ENCODE assay signal across 22 cellular contexts in the genomic region with DNA sequence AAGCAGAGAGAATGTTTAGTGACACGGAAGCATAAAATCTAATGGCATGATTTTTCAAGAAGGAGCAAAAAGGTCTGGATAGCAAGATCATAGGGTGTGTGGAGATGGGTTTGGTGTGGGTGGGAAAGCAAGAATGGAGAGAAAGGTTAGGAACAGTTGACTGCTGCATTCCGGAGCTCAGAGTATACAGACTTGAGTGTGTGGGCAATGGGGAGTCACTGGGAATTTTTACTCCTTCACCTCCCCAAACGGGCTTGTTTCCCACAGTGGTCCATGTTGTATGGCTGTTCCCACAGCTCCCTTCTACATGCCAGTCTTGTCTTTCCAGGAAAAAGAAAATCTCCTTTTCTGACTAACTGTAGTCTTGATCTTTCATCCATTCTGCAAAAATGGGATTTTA.
DNase-seq lines count a peak whose midpoint lies in the region; ATAC-seq, FAIRE-seq and TF ChIP-seq lines count a peak whose summit lies in the region.
"Had no signal": no experiment of that assay in that cellular context is flagged by ENCODE, and none has a peak within 500 bp of the region (broad histone marks: within the 10 kb centered on the region; RNA-seq: fewer than 3 reads in every experiment).

No MANE protein-coding gene starts in this region.

- H3K27me3 ChIP-seq in HepG2 (ENCODE audit: control insufficient read depth in 1 of 2, insufficient read depth in 2 of 2, low read length in 2 of 2) (no peaks in the 10 kb centered on the region), right lobe of liver (no peaks in the 10 kb centered on the region), SK-N-SH (ENCODE audit: insufficient read depth) (no peaks in the 10 kb centered on the region), esophagus muscularis mucosa (no peaks in the 10 kb centered on the region), thyroid gland (no peaks in the 10 kb centered on the region), suprapubic skin (no peaks in the 10 kb centered on the region)
- H3K27me3 ChIP-seq: stomach had no signal

- no peak for FAIRE-seq in HepG2 (lab: Jason Lieb, UNC)

- in situ Hi-C loops in HepG2 (cut with HindIII; ENCODE audit: extremely low pct_ligation_motif_present, low pct_unique_long_range_greater_than_20kb): no loop called here

- H3K9me3 ChIP-seq in HepG2 (ENCODE audit: low read length) (no peaks in the 10 kb centered on the region), right lobe of liver (no peaks in the 10 kb centered on the region), SK-N-SH (no peaks in the 10 kb centered on the region), esophagus muscularis mucosa (no peaks in the 10 kb centered on the region), thyroid gland (no peaks in the 10 kb centered on the region), suprapubic skin (no peaks in the 10 kb centered on the region)
- H3K9me3 ChIP-seq: stomach had no signal

- intact Hi-C loops in HepG2 (cut with micrococcal nuclease; ENCODE audit: unreplicated experiment) (no loop called here), right lobe of liver (cut with DNase I) (no loop called here), esophagus muscularis mucosa (cut with DNase I) (no loop called here), thyroid gland (cut with DNase I) (no loop called here)

- no peak overlapping the region for H3K4me2 ChIP-seq in HepG2 (ENCODE audit: low read depth, low read length)
- H3K4me2 ChIP-seq in SK-N-SH: no peak overlapping the region

- BruUV-seq in HepG2 (replicated peaks; lab: Mats Ljungman, UMichigan): no TSS peak

- DNase-seq in HepG2 (ENCODE audit: low spot score): no peak
- DNase-seq in right lobe of liver: no peak
- no peak for DNase-seq in SK-N-SH
- no peak for DNase-seq in esophagus muscularis mucosa (ENCODE audit: extremely low spot score)
- DNase-seq in thyroid gland: no peak
- DNase-seq in suprapubic skin (ENCODE audit: low spot score in 2 of 2): no peak
- no peak for DNase-seq in islet precursor cell
- DNase-seq: activated CD4-positive, alpha-beta memory T cell treated with anti-CD3 and anti-CD28 coated beads, Interleukin-2, amount 10 ng/mL, durations not matched to agents 7 days and 5 days; activated naive CD4-positive, alpha-beta T cell treated with anti-CD3 and anti-CD28 coated beads, Interleukin-2, amount 10 ng/mL, durations not matched to agents 7 days and 5 days; activated T-cell treated with anti-CD3 and anti-CD28 coated beads, Interleukin-2, amount 50 U/mL, for 4 hours; effector CD4-positive, alpha-beta T cell; erythroblast; foreskin fibroblast; naive thymus-derived CD8-positive, alpha-beta T cell; NCI-H1105; NCI-H2029; NCI-H226; NCI-H748 treated with DMSO at 0.1 percent for 48 hours; stomach had no signal

- WGBS in HepG2 (ENCODE audit: low lambda C conversion rate): 95% methylated on average over 3 of the region's 3 CpGs
- WGBS in right lobe of liver (ENCODE audit: insufficient coverage, low coverage, low lambda C conversion rate, missing lambda C conversion rate): 80% methylated on average over 2 of the region's 3 CpGs
- 96% methylated on average over 3 of the region's 3 CpGs for WGBS in SK-N-SH (ENCODE audit: low lambda C conversion rate)
- WGBS in esophagus muscularis mucosa: 64% methylated on average over 3 of the region's 3 CpGs
- 55 to 56% methylated on average over 3 of the region's 3 CpGs for WGBS in thyroid gland, 2 donors
- WGBS in suprapubic skin: 86% methylated on average over 3 of the region's 3 CpGs

- TF ChIP-seq EP300 in HepG2 (IDR thresholded peaks at IDR 0.05; ENCODE audit: low read depth in 2 of 2, low read length in 2 of 2) (no peak), HepG2 (CRISPR knock-in tag; IDR thresholded peaks at IDR 0.05; ENCODE audit: borderline replicate concordance) (no peak), SK-N-SH (IDR thresholded peaks at IDR 0.05; ENCODE audit: borderline replicate concordance in 1 of 2, low read depth in 1 of 2, low read length in 1 of 2) (no peak), esophagus muscularis mucosa (IDR thresholded peaks at IDR 0.05) (no peak), suprapubic skin (IDR thresholded peaks at IDR 0.05) (no peak)

- H3K36me3 ChIP-seq in HepG2 (replicated peaks in 1 of 2; ENCODE audit: control insufficient read depth in 1 of 2, insufficient read depth in 2 of 2, low read length in 2 of 2) (peaks cover 11 to 39% of the 10 kb centered on the region in 2 experiments), right lobe of liver (no peaks in the 10 kb centered on the region), SK-N-SH (replicated peaks in 1 of 2; ENCODE audit: control insufficient read depth in 1 of 2, insufficient read depth in 2 of 2, low read length in 1 of 2) (peaks cover 26 to 59% of the 10 kb centered on the region in 2 experiments), esophagus muscularis mucosa (no peaks in the 10 kb centered on the region), thyroid gland (no peaks in the 10 kb centered on the region), suprapubic skin (no peaks in the 10 kb centered on the region)
- H3K36me3 ChIP-seq: stomach had no signal

- H3F3A ChIP-seq in SK-N-SH (replicated peaks; ENCODE audit: insufficient read depth): peaks cover 3% of the 10 kb centered on the region

- ATAC-seq in HepG2: no peak; the same call in 2 of the 3 replicates
- no peak for ATAC-seq in right lobe of liver
- no peak for ATAC-seq in HG02571 (IDR thresholded peaks at IDR 0.05; ENCODE audit: unreplicated experiment)
- ATAC-seq: activated T-cell treated with anti-CD3 and anti-CD28 coated beads, Interleukin-2, amount 50 U/mL, for 4 hours; naive thymus-derived CD8-positive, alpha-beta T cell; sciatic nerve had no signal

- peak overlapping the region; percentile 30 for H3K27ac ChIP-seq in HepG2 (ENCODE audit: extremely low read length, insufficient read depth, low read length)
- H3K27ac ChIP-seq in right lobe of liver: no peak overlapping the region
- H3K27ac ChIP-seq in SK-N-SH (ENCODE audit: low read depth in 2 of 2, low read length in 1 of 2): peak overlapping the region; percentile 5 to 10; a peak in 3 of 4 replicates
- H3K27ac ChIP-seq in esophagus muscularis mucosa (replicated peaks in 1 of 4): peak overlapping the region; percentile 22 to 88 (median 44)
- peak overlapping the region in 2 of 3 donors; percentile 63 to 89 for H3K27ac ChIP-seq in thyroid gland
- no peak overlapping the region for H3K27ac ChIP-seq in suprapubic skin
- H3K27ac ChIP-seq: RWPE1 had no signal

- H3K4me3 ChIP-seq in HepG2 (replicated peaks in 1 of 3; ENCODE audit: insufficient read depth in 1 of 3, low read depth in 2 of 3, low read length in 3 of 3): no peak overlapping the region
- H3K4me3 ChIP-seq in right lobe of liver: no peak overlapping the region
- no peak overlapping the region for H3K4me3 ChIP-seq in SK-N-SH (ENCODE audit: low read depth in 2 of 2, low read length in 1 of 2)
- H3K4me3 ChIP-seq in esophagus muscularis mucosa: no peak overlapping the region
- H3K4me3 ChIP-seq in thyroid gland (replicated peaks in 1 of 3): no peak overlapping the region
- no peak overlapping the region for H3K4me3 ChIP-seq in suprapubic skin
- H3K4me3 ChIP-seq: stomach had no signal

- H3K4me1 ChIP-seq in HepG2 (ENCODE audit: insufficient read depth, low read length): peaks cover 27% of the 10 kb centered on the region
- H3K4me1 ChIP-seq in right lobe of liver: peaks cover 0 to 5% (median 0%) of the 10 kb centered on the region in 4 donors
- peaks cover 3 to 7% of the 10 kb centered on the region in 2 experiments; a peak in 2 of 4 replicates for H3K4me1 ChIP-seq in SK-N-SH (ENCODE audit: control insufficient read depth in 1 of 2, insufficient read depth in 2 of 2, low read depth in 1 of 2, low read length in 1 of 2)
- peaks cover 14 to 48% (median 42%) of the 10 kb centered on the region in 4 donors for H3K4me1 ChIP-seq in esophagus muscularis mucosa
- H3K4me1 ChIP-seq in thyroid gland: peaks cover 10 to 45% of the 10 kb centered on the region in 2 donors
- H3K4me1 ChIP-seq in suprapubic skin: peaks cover 12% of the 10 kb centered on the region

- CTCF ChIA-PET in HepG2 (lab: Yijun Ruan, JAX; ENCODE audit: low intra/inter-chr PET ratio, low total read pairs) (no interaction called here), SK-N-SH (lab: Yijun Ruan, JAX) (interaction anchor here (0.9 to 2.0 kb wide), 3 partner anchors 10 to 116 kb away, joined by 3 to 5 read pairs (median 4); no protein-coding TSS in a partner anchor)

- TF ChIP-seq RAD21 in HepG2 (CRISPR knock-in tag; IDR thresholded peaks at IDR 0.05) (no peak), SK-N-SH (IDR thresholded peaks at IDR 0.05; ENCODE audit: low read length) (no peak)

- no peaks in the 10 kb centered on the region for H4K20me1 ChIP-seq in HepG2 (ENCODE audit: insufficient read depth, low read length)
- no peaks in the 10 kb centered on the region for H4K20me1 ChIP-seq in SK-N-SH (ENCODE audit: insufficient read depth)

- no peak for TF ChIP-seq POLR2A in HepG2 (IDR thresholded peaks at IDR 0.05; ENCODE audit: insufficient read depth in 1 of 2, low read depth in 2 of 2, low read length in 2 of 2)
- TF ChIP-seq POLR2A in right lobe of liver (IDR thresholded peaks at IDR 0.05): no peak
- no peak for TF ChIP-seq POLR2A in esophagus muscularis mucosa (IDR thresholded peaks at IDR 0.05; ENCODE audit: low read depth)
- TF ChIP-seq POLR2A in thyroid gland (IDR thresholded peaks at IDR 0.05): no peak
- no peak for TF ChIP-seq POLR2A in suprapubic skin (IDR thresholded peaks at IDR 0.05)

- H3K79me2 ChIP-seq in HepG2 (ENCODE audit: insufficient read depth, low read length) (peaks cover 26% of the 10 kb centered on the region), SK-N-SH (ENCODE audit: insufficient read depth) (peaks cover 98% of the 10 kb centered on the region)

- TF ChIP-seq CTCF in HepG2 (CRISPR knock-in tag; IDR thresholded peaks at IDR 0.05) (no peak), right lobe of liver (IDR thresholded peaks at IDR 0.05) (no peak), SK-N-SH (IDR thresholded peaks at IDR 0.05) (no peak), esophagus muscularis mucosa (IDR thresholded peaks at IDR 0.05) (no peak), thyroid gland (IDR thresholded peaks at IDR 0.05) (no peak), suprapubic skin (IDR thresholded peaks at IDR 0.05) (no peak)

- H3K9ac ChIP-seq in HepG2 (ENCODE audit: insufficient read depth, low read depth, low read length): no peak overlapping the region
- H3K9ac ChIP-seq in SK-N-SH: no peak overlapping the region

- no peaks in the 10 kb centered on the region for H3K9me2 ChIP-seq in SK-N-SH

- H2AFZ ChIP-seq in HepG2 (ENCODE audit: low read length) (no peak overlapping the region), SK-N-SH (ENCODE audit: low read depth) (no peak overlapping the region)

- POLR2A ChIA-PET in HepG2 (lab: Yijun Ruan, JAX): no interaction called here
- POLR2A ChIA-PET in SK-N-SH (lab: Yijun Ruan, JAX): no interaction called here

TF ChIP-seq in HepG2, 621 proteins besides CTCF, POLR2A, EP300 and RAD21 (continues in another document):
- TF ChIP-seq ZNF792 (CRISPR knock-in tag; IDR thresholded peaks at IDR 0.05) (no peak), RBM22 (optimal IDR thresholded peaks at IDR 0.05; ENCODE audit: low read length) (peak; percentile 78), ELF4 (CRISPR knock-in tag; IDR thresholded peaks at IDR 0.05; ENCODE audit: borderline replicate concordance) (no peak)

TF ChIP-seq in SK-N-SH, 30 proteins besides CTCF, POLR2A, EP300 and RAD21 (continues in another document):
- no peak for TF ChIP-seq NRF1 (IDR thresholded peaks at IDR 0.05; ENCODE audit: low read depth, low read length)
- TF ChIP-seq FOSL2 (IDR thresholded peaks at IDR 0.05; ENCODE audit: borderline replicate concordance, low read depth): no peak
- no peak for TF ChIP-seq SMC3 (IDR thresholded peaks at IDR 0.05; ENCODE audit: low read depth, low read length)

Comparison
In these comparisons a context has a peak if more than half of its experiments do, and no peak if none do; other contexts are left out.
1. H3K27ac ChIP-seq: peak in HepG2 (single experiment), SK-N-SH (2 of 2), esophagus muscularis mucosa (4 of 4) and thyroid gland (2 of 3); none in right lobe of liver (0 of 3) and suprapubic skin (single experiment).